12 cellular contexts compared by ENCODE assay signal in genomic region chr9:18632624-18633407, GRCh38.
A peak's percentile ranks its signal among the peaks of the same experiment; 100 is the strongest.
DNase-seq lines count a peak whose midpoint lies in the region; ATAC-seq and TF ChIP-seq lines count a peak whose summit lies in the region.
"Had no signal": no experiment of that assay in that cellular context is flagged by ENCODE, and none has a peak within 500 bp of the region (broad histone marks: within the 10 kb centered on the region; RNA-seq: fewer than 3 reads in every experiment).

No MANE protein-coding gene starts in this region.

- TF ChIP-seq CTCF in astrocyte of the spinal cord (IDR thresholded peaks at IDR 0.05; ENCODE audit: low read depth, low read length) (no peak), heart right ventricle (IDR thresholded peaks at IDR 0.05) (no peak)

- no peaks in the 10 kb centered on the region for H3K36me3 ChIP-seq in heart right ventricle

- 54 to 61% methylated on average over 5 of the region's 5 CpGs for WGBS in heart right ventricle, 2 donors

- ATAC-seq in GM18868 (IDR thresholded peaks at IDR 0.05; ENCODE audit: unreplicated experiment) (peak; percentile 64), heart right ventricle (peak; percentile 80 to 95 (median 94)), HG03442 (IDR thresholded peaks at IDR 0.05; ENCODE audit: unreplicated experiment) (no peak), GM21447 (IDR thresholded peaks at IDR 0.05; ENCODE audit: unreplicated experiment) (no peak)
- ATAC-seq: naive thymus-derived CD8-positive, alpha-beta T cell had no signal

- H3K27me3 ChIP-seq in heart right ventricle = no peaks in the 10 kb centered on the region

- peaks cover 0 to 51% (median 11%) of the 10 kb centered on the region in 9 donors for H3K4me1 ChIP-seq in heart right ventricle

- in situ Hi-C loops in astrocyte of the spinal cord (cut with HindIII; ENCODE audit: low sequenced_read_pairs) = no loop called here

- no peak overlapping the region for H3K4me3 ChIP-seq in astrocyte of the spinal cord (ENCODE audit: low read depth, low read length)
- no peak overlapping the region for H3K4me3 ChIP-seq in heart right ventricle
- H3K4me3 ChIP-seq in skeletal muscle cell (ENCODE audit: low read depth, low read length) = no peak overlapping the region

- intact Hi-C loops in heart right ventricle (cut with DNase I) = no loop called here

- peaks cover 0 to 5% (median 0%) of the 10 kb centered on the region in 11 donors for H3K9me3 ChIP-seq in heart right ventricle

- DNase-seq in astrocyte of the spinal cord (ENCODE audit: low read depth, low spot score) (peak; percentile 92), heart right ventricle (peak; percentile 15 to 41), skeletal muscle cell (ENCODE audit: low read depth) (peak; percentile 83), midbrain (lab: John Stamatoyannopoulos, UW) (no peak), HUDEP-2 (lab: John Stamatoyannopoulos, UW; ENCODE audit: unreplicated experiment in 76 of 76) (no peak)
- DNase-seq: DMS79; effector CD8-positive, alpha-beta T cell; naive thymus-derived CD8-positive, alpha-beta T cell; NCI-H1417 treated with DMSO at 0.1 percent for 48 hours had no signal

- peak overlapping the region; percentile 12 to 80 (median 72) for H3K27ac ChIP-seq in heart right ventricle

Comparison
In these comparisons a context has a peak if more than half of its experiments do, and no peak if none do; other contexts are left out.
1. ATAC-seq: peak in GM18868 (single experiment) and heart right ventricle (8 of 8); none in HG03442 (single experiment) and GM21447 (single experiment).
2. DNase-seq: peak in astrocyte of the spinal cord (single experiment), heart right ventricle (2 of 2) and skeletal muscle cell (single experiment); none in midbrain (single experiment) and HUDEP-2 (0 of 76).